Comparison of ENCODE assay signal across 8 cellular contexts in the genomic region with DNA sequence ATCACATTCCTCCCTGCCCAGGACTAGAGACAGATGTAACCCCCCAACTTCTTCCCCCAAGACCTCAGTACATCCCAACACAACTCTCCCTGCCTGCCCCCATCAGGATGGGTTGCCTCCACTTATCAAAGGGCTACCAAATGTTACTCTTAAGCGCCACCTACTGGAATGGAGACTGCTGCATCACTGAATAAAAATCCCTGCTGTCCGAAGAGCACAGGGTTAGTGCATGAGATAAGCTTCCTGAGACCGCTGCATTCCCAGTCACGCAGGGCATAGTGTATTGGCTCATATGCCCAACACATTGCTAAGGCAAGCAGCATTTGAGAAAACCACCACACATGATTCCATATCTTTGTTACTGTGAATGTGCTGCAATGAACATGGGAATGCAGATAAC.
DNase-seq lines count a peak whose midpoint lies in the region; ATAC-seq and TF ChIP-seq lines count a peak whose summit lies in the region.

No MANE protein-coding gene starts in this region.

- TF ChIP-seq CTCF in GM12875 (IDR thresholded peaks at IDR 0.05; ENCODE audit: borderline replicate concordance, insufficient read depth, low read depth, low read length): peak; percentile 56

- DNase-seq in HK-2 (ENCODE audit: unreplicated experiment): peak; percentile 14
- DNase-seq in UCSD-AML1 (lab: John Stamatoyannopoulos, UW; ENCODE audit: unreplicated experiment): peak; percentile 9
- DNase-seq in medulla oblongata (ENCODE audit: extremely low spot score): peak; percentile 16
- no peak for DNase-seq in OCI-M2 (lab: John Stamatoyannopoulos, UW; ENCODE audit: unreplicated experiment)
- DNase-seq in AG08395 (ENCODE audit: low spot score): no peak

- ATAC-seq in HG02642 (IDR thresholded peaks at IDR 0.05; ENCODE audit: poor library complexity, unreplicated experiment) (no peak), HG03108 (IDR thresholded peaks at IDR 0.05; ENCODE audit: unreplicated experiment) (no peak)

- no peak overlapping the region for H3K4me3 ChIP-seq in GM12875 (ENCODE audit: low read depth, low read length)

Comparison
In these comparisons a context has a peak if more than half of its experiments do, and no peak if none do; other contexts are left out.
1. DNase-seq: peak in HK-2 (single experiment), UCSD-AML1 (single experiment) and medulla oblongata (single experiment); none in OCI-M2 (single experiment) and AG08395 (single experiment).